ENCODE assay signal across 2 cellular contexts in genomic region chr20:598133-598881, GRCh38.
TF ChIP-seq lines count a peak whose summit lies in the region.

No MANE protein-coding gene starts in this region.

TF ChIP-seq in HEK293, 187 proteins besides CTCF, POLR2A, EP300 and RAD21:
- no peak for TF ChIP-seq RBAK (tag by site-specific recombination; IDR thresholded peaks at IDR 0.05)
- no peak for TF ChIP-seq PATZ1 (tag by site-specific recombination; IDR thresholded peaks at IDR 0.05)
- peak; percentile 64 for TF ChIP-seq GLIS1 (tag by site-specific recombination; IDR thresholded peaks at IDR 0.05)
- TF ChIP-seq ZNF2 (tag by site-specific recombination; IDR thresholded peaks at IDR 0.05), result no peak
- peak; percentile 64 for TF ChIP-seq ZIC2 (tag by site-specific recombination; IDR thresholded peaks at IDR 0.05)

TF ChIP-seq in K562, 482 proteins besides CTCF, POLR2A, EP300 and RAD21:
- TF ChIP-seq MYNN (IDR thresholded peaks at IDR 0.05) (no peak), MYNN (CRISPR knock-in tag; IDR thresholded peaks at IDR 0.05) (no peak), ZFP36 (IDR thresholded peaks at IDR 0.05; ENCODE audit: low read depth, low read length, partially characterized antibody) (peak; percentile 66), TFAP4 (CRISPR knock-in tag; IDR thresholded peaks at IDR 0.05; ENCODE audit: borderline replicate concordance) (peak; percentile 50; the same call in 1 of the 2 replicates), ZKSCAN1 (IDR thresholded peaks at IDR 0.05; ENCODE audit: low read depth, low read length) (peak; percentile 95)
